Comparison of ENCODE assay signal across 9 cellular contexts in genomic region chr14:104820669-104821228, GRCh38. TPM values are rescaled to one million over a fixed set of nuclear protein-coding genes. Genes with fewer than 3 reads are reported as not detected.
A peak's percentile ranks its signal among the peaks of the same experiment; 100 is the strongest.
DNase-seq lines count a peak whose midpoint lies in the region; ATAC-seq, FAIRE-seq and TF ChIP-seq lines count a peak whose summit lies in the region.
"Had no signal": no experiment of that assay in that cellular context is flagged by ENCODE, and none has a peak within 500 bp of the region (broad histone marks: within the 10 kb centered on the region; RNA-seq: fewer than 3 reads in every experiment).

No MANE protein-coding gene starts in this region.

- TF ChIP-seq CTCF in AG09309 (IDR thresholded peaks at IDR 0.05; ENCODE audit: control insufficient read depth, insufficient read depth, low read depth, low read length, missing control alignments) (peak; percentile 62), endodermal cell (conservative IDR thresholded peaks at IDR 0.05) (peak; percentile 76)

- no peaks in the 10 kb centered on the region for H3K4me1 ChIP-seq in endodermal cell (ENCODE audit: control insufficient read depth, insufficient read depth, low read length)

- peaks cover 24% of the 10 kb centered on the region for H3K27me3 Mint-ChIP-seq in endodermal cell (ENCODE audit: insufficient read depth)
- peaks cover 5% of the 10 kb centered on the region for H3K27me3 Mint-ChIP-seq in activated T-cell treated with anti-CD3 and anti-CD28 coated beads, Interleukin-2, amount 50 U/mL, for 4 hours (ENCODE audit: low read depth)

- H3K27ac Mint-ChIP-seq in endodermal cell: no peak overlapping the region

- TF ChIP-seq POLR2A in GM12891 (IDR thresholded peaks at IDR 0.05; ENCODE audit: low read depth, low read length): no peak

- peaks cover 5% of the 10 kb centered on the region for H3K4me1 Mint-ChIP-seq in endodermal cell
- H3K4me1 Mint-ChIP-seq in activated T-cell treated with anti-CD3 and anti-CD28 coated beads, Interleukin-2, amount 50 U/mL, for 4 hours (ENCODE audit: low read depth): peaks cover 8% of the 10 kb centered on the region

- peaks cover 9% of the 10 kb centered on the region for H3K9me3 Mint-ChIP-seq in endodermal cell
- H3K9me3 Mint-ChIP-seq in activated T-cell treated with anti-CD3 and anti-CD28 coated beads, Interleukin-2, amount 50 U/mL, for 4 hours: peaks cover 6% of the 10 kb centered on the region

- no peaks in the 10 kb centered on the region for H3K9me3 ChIP-seq in endodermal cell (ENCODE audit: control insufficient read depth, low read length)

- no peak for FAIRE-seq in GM12891 (lab: Jason Lieb, UNC)

- H3K36me3 Mint-ChIP-seq in endodermal cell (ENCODE audit: low read depth): peaks cover 5% of the 10 kb centered on the region
- peaks cover 4% of the 10 kb centered on the region for H3K36me3 Mint-ChIP-seq in activated T-cell treated with anti-CD3 and anti-CD28 coated beads, Interleukin-2, amount 50 U/mL, for 4 hours (ENCODE audit: insufficient read depth)

- no peak overlapping the region for H3K4me3 ChIP-seq in AG09309 (ENCODE audit: control insufficient read depth, low read depth, low read length)
- H3K4me3 ChIP-seq in endodermal cell (ENCODE audit: low read length): no peak overlapping the region

- H3K27ac ChIP-seq in endodermal cell (ENCODE audit: low read depth, low read length): no peak overlapping the region

- ATAC-seq in activated T-cell treated with anti-CD3 and anti-CD28 coated beads, Interleukin-2, amount 50 U/mL, for 4 hours: no peak
- no peak for ATAC-seq in HG03439 (IDR thresholded peaks at IDR 0.05; ENCODE audit: unreplicated experiment)
- ATAC-seq in activated CD4-positive, CD25-positive, alpha-beta regulatory T cell treated with anti-CD3 and anti-CD28 coated beads, Interleukin-2, amount 50 U/mL, for 24 hours: no peak

- no peak overlapping the region for H3K9ac ChIP-seq in endodermal cell (ENCODE audit: extremely low read depth, low read length, poor library complexity, severe bottlenecking)

- 50 to 51% methylated on average over 16 to 22 of the region's 22 CpGs for WGBS in endodermal cell (ENCODE audit: insufficient coverage in 1 of 2, insufficient read length in 1 of 2), 2 experiments

- H3K4me3 Mint-ChIP-seq in endodermal cell: no peak overlapping the region
- H3K4me3 Mint-ChIP-seq in activated T-cell treated with anti-CD3 and anti-CD28 coated beads, Interleukin-2, amount 50 U/mL, for 4 hours: no peak overlapping the region

- H3K36me3 ChIP-seq in endodermal cell (ENCODE audit: control insufficient read depth, insufficient read depth, low read length): peaks cover 7% of the 10 kb centered on the region

- peaks cover 16% of the 10 kb centered on the region for H3K27me3 ChIP-seq in endodermal cell (ENCODE audit: control insufficient read depth, insufficient read depth, low read length, poor library complexity, severe bottlenecking)

- no peak for DNase-seq in AG09309 (ENCODE audit: low read depth)
- DNase-seq in NCI-H1694 treated with DMSO at 0.1 percent for 48 hours (lab: John Stamatoyannopoulos, UW): peak; percentile 84
- DNase-seq in endodermal cell: peak; percentile 91
- peak; percentile 44 for DNase-seq in medulla oblongata (ENCODE audit: extremely low spot score)
- DNase-seq in activated T-cell treated with anti-CD3 and anti-CD28 coated beads, Interleukin-2, amount 50 U/mL, for 4 hours: no peak
- no peak for DNase-seq in GM12891 (ENCODE audit: insufficient read length, low spot score)
- DNase-seq: stimulated activated CD4-positive, alpha-beta T cell treated with anti-CD3 and anti-CD28 coated beads, Interleukin-4, amount 100 ng/mL, for 24 hours had no signal

TF ChIP-seq in GM12891, 5 proteins besides CTCF, POLR2A, EP300 and RAD21:
- TF ChIP-seq TAF1 (IDR thresholded peaks at IDR 0.05; ENCODE audit: low read depth, low read length): no peak
- no peak for TF ChIP-seq POU2F2 (IDR thresholded peaks at IDR 0.05; ENCODE audit: low read depth, low read length)
- TF ChIP-seq PAX5 (IDR thresholded peaks at IDR 0.05; ENCODE audit: insufficient read depth, low read length, severe bottlenecking): no peak
- TF ChIP-seq SPI1 (IDR thresholded peaks at IDR 0.05; ENCODE audit: low read depth, low read length): no peak
- TF ChIP-seq POLR2AphosphoS5 (IDR thresholded peaks at IDR 0.05; ENCODE audit: low read depth, low read length): no peak

RNA-seq across cellular contexts. Expression of gene ZBTB42, which starts 19.8 kb away (rescaled TPM):
- 1 to 10 TPM; 7.7 to 8.4 TPM for total RNA-seq in endodermal cell
- polyA plus RNA-seq in endodermal cell (2013, experiment 1 of 2): 2.4 TPM
- 2.6 TPM for polyA plus RNA-seq in endodermal cell (2013, experiment 2 of 2)
- 1 to 10 TPM; 3.6 to 4.1 (median 4.0) TPM for total RNA-seq in activated T-cell treated with anti-CD3 and anti-CD28 coated beads, Interleukin-2, amount 50 U/mL, for 4 hours
- 0.13 TPM for polyA plus RNA-seq in GM12891 (2012; ENCODE audit: low read depth, missing spikeins)

RNA-seq across cellular contexts. Expression of gene AKT1, which starts 25.2 kb away (rescaled TPM):
- total RNA-seq in endodermal cell: 100 to 1,000 TPM; 133 to 152 TPM
- polyA plus RNA-seq in endodermal cell (2013, experiment 1 of 2): 103 TPM
- polyA plus RNA-seq in endodermal cell (2013, experiment 2 of 2): 95.5 TPM
- 100 to 1,000 TPM; 107 to 124 (median 116) TPM for total RNA-seq in activated T-cell treated with anti-CD3 and anti-CD28 coated beads, Interleukin-2, amount 50 U/mL, for 4 hours
- polyA plus RNA-seq in GM12891 (2012; ENCODE audit: low read depth, missing spikeins): 47.1 TPM

RNA-seq across cellular contexts. Expression of gene CEP170B, which starts 44.3 kb away (rescaled TPM):
- 10 to 100 TPM; 38.9 to 43.1 TPM for total RNA-seq in endodermal cell
- 13.9 TPM for polyA plus RNA-seq in endodermal cell (2013, experiment 1 of 2)
- polyA plus RNA-seq in endodermal cell (2013, experiment 2 of 2): 15.1 TPM
- total RNA-seq in activated T-cell treated with anti-CD3 and anti-CD28 coated beads, Interleukin-2, amount 50 U/mL, for 4 hours: 10 to 100 TPM in 1 of 3 donors, 1 to 10 TPM in 2; 6.9 to 11.1 (median 7.5) TPM
- 0.06 TPM for polyA plus RNA-seq in GM12891 (2012; ENCODE audit: low read depth, missing spikeins)

Comparison
In these comparisons a context has a peak if more than half of its experiments do, and no peak if none do; other contexts are left out.
1. DNase-seq: peak in NCI-H1694 treated with DMSO at 0.1 percent for 48 hours (single experiment), endodermal cell (single experiment) and medulla oblongata (single experiment); none in AG09309 (single experiment), activated T-cell treated with anti-CD3 and anti-CD28 coated beads, Interleukin-2, amount 50 U/mL, for 4 hours (single experiment) and GM12891 (single experiment).